Comparison of ENCODE assay signal across 1 cellular context in genomic region chr7:128792471-128793183, GRCh38.
TF ChIP-seq lines count a peak whose summit lies in the region.

No MANE protein-coding gene starts in this region.

TF ChIP-seq in K562, 482 proteins besides CTCF, POLR2A, EP300 and RAD21 (continued from another document):
- TF ChIP-seq CHAMP1 (IDR thresholded peaks at IDR 0.05) (no peak), U2AF2 (optimal IDR thresholded peaks at IDR 0.05; ENCODE audit: low read depth, low read length) (no peak), CREB3 (tag; conservative IDR thresholded peaks at IDR 0.05; ENCODE audit: low read depth) (peak; percentile 77; the same call in 1 of the 2 replicates), ZFX (CRISPR knock-in tag; IDR thresholded peaks at IDR 0.05) (peak; percentile 63), ZNF121 (CRISPR knock-in tag; conservative IDR thresholded peaks at IDR 0.05) (no peak), ZNF282 (CRISPR knock-in tag; IDR thresholded peaks at IDR 0.05) (no peak), ATF7 (IDR thresholded peaks at IDR 0.05) (0 out of 2 replicates have a peak, but pooled peaks have one; percentile 9), ZNF133 (CRISPR knock-in tag; IDR thresholded peaks at IDR 0.05) (no peak), SAP30 (IDR thresholded peaks at IDR 0.05; ENCODE audit: borderline replicate concordance, insufficient read depth, low read depth, low read length, poor library complexity, severe bottlenecking) (peak; percentile 40), GABPA (tag; conservative IDR thresholded peaks at IDR 0.05; ENCODE audit: low read depth) (no peak), ZNF76 (CRISPR knock-in tag; IDR thresholded peaks at IDR 0.05; ENCODE audit: borderline replicate concordance) (peak; percentile 46; the same call in 1 of the 2 replicates), TBP (optimal IDR thresholded peaks at IDR 0.05; ENCODE audit: low read depth, low read length) (peak; percentile 17), MAFK (IDR thresholded peaks at IDR 0.05; ENCODE audit: low read length) (0 out of 2 replicates have a peak, but pooled peaks have one; percentile 11), CTBP1 (IDR thresholded peaks at IDR 0.05; ENCODE audit: borderline replicate concordance) (0 out of 2 replicates have a peak, but pooled peaks have one; percentile 10), EGR1 (conservative IDR thresholded peaks at IDR 0.05) (no peak), KLF13 (tag; IDR thresholded peaks at IDR 0.05; ENCODE audit: borderline replicate concordance, low read depth) (peak; percentile 64; the same call in 1 of the 2 replicates), ZNF12 (CRISPR knock-in tag; IDR thresholded peaks at IDR 0.05) (0 out of 2 replicates have a peak, but pooled peaks have one; percentile 49), NFE2 (IDR thresholded peaks at IDR 0.05; ENCODE audit: low read depth) (peak; percentile 47; the same call in 1 of the 2 replicates), THAP7 (CRISPR knock-in tag; IDR thresholded peaks at IDR 0.05) (no peak), L3MBTL2 (IDR thresholded peaks at IDR 0.05) (peak; percentile 87), REST (CRISPR knock-in tag; IDR thresholded peaks at IDR 0.05; ENCODE audit: low read depth) (0 out of 2 replicates have a peak, but pooled peaks have one; percentile 40), HDAC6 (IDR thresholded peaks at IDR 0.05; ENCODE audit: low read depth, low read length) (no peak), NR2C2 (CRISPR knock-in tag; IDR thresholded peaks at IDR 0.05) (peak; percentile 57; the same call in 1 of the 2 replicates), NR2C2 (tag; IDR thresholded peaks at IDR 0.05) (0 out of 2 replicates have a peak, but pooled peaks have one; percentile 34), CEBPZ (IDR thresholded peaks at IDR 0.05; ENCODE audit: borderline replicate concordance, low read depth, low read length) (no peak), CREB1 (IDR thresholded peaks at IDR 0.05) (no peak), CREB1 (CRISPR knock-in tag; IDR thresholded peaks at IDR 0.05) (no peak), CGGBP1 (CRISPR knock-in tag; IDR thresholded peaks at IDR 0.05) (no peak), PTTG1 (tag; IDR thresholded peaks at IDR 0.05; ENCODE audit: low read depth) (no peak), RBM39 (optimal IDR thresholded peaks at IDR 0.05; ENCODE audit: low read depth, low read length) (peak; percentile 19), SMAD4 (CRISPR knock-in tag; conservative IDR thresholded peaks at IDR 0.05) (peak; percentile 71), TEAD1 (CRISPR knock-in tag; IDR thresholded peaks at IDR 0.05) (no peak), MAZ (CRISPR knock-in tag; conservative IDR thresholded peaks at IDR 0.05 in 1 of 2, IDR thresholded peaks at IDR 0.05 in 1 of 2) (peak in 1 of 2 experiments; percentile 39; a peak in 1 of 4 replicates), RUNX1 (IDR thresholded peaks at IDR 0.05; ENCODE audit: low read depth) (no peak), ZBTB17 (CRISPR knock-in tag; IDR thresholded peaks at IDR 0.05) (peak; percentile 82; the same call in 1 of the 2 replicates), SETDB1 (IDR thresholded peaks at IDR 0.05; ENCODE audit: low read length) (no peak), TARDBP (IDR thresholded peaks at IDR 0.05) (no peak), YY1 (IDR thresholded peaks at IDR 0.05; ENCODE audit: borderline replicate concordance in 1 of 3, control insufficient read depth in 1 of 3, extremely low read depth in 1 of 3, insufficient read depth in 3 of 3, insufficient read length in 1 of 3, insufficient replicate concordance in 2 of 3, low read depth in 1 of 3, low read length in 2 of 3) (no peak), BCL6 (CRISPR knock-in tag; IDR thresholded peaks at IDR 0.05) (no peak; the same call in 1 of the 2 replicates), XRCC5 (IDR thresholded peaks at IDR 0.05; ENCODE audit: low read depth, low read length) (peak; percentile 62; the same call in 1 of the 2 replicates), USF1 (CRISPR knock-in tag; IDR thresholded peaks at IDR 0.05) (peak; percentile 66), RBBP5 (IDR thresholded peaks at IDR 0.05; ENCODE audit: borderline replicate concordance, insufficient read depth, low read length, poor library complexity, severe bottlenecking) (peak; percentile 27), C11orf30 (IDR thresholded peaks at IDR 0.05; ENCODE audit: low read depth) (no peak)
- TF ChIP-seq, protein P1, sequence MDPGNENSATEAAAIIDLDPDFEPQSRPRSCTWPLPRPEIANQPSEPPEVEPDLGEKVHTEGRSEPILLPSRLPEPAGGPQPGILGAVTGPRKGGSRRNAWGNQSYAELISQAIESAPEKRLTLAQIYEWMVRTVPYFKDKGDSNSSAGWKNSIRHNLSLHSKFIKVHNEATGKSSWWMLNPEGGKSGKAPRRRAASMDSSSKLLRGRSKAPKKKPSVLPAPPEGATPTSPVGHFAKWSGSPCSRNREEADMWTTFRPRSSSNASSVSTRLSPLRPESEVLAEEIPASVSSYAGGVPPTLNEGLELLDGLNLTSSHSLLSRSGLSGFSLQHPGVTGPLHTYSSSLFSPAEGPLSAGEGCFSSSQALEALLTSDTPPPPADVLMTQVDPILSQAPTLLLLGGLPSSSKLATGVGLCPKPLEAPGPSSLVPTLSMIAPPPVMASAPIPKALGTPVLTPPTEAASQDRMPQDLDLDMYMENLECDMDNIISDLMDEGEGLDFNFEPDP (CRISPR knock-in tag; IDR thresholded peaks at IDR 0.05), result 0 out of 2 replicates have a peak, but pooled peaks have one; percentile 20
- TF ChIP-seq, protein P2, sequence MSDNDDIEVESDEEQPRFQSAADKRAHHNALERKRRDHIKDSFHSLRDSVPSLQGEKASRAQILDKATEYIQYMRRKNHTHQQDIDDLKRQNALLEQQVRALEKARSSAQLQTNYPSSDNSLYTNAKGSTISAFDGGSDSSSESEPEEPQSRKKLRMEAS (CRISPR knock-in tag; IDR thresholded peaks at IDR 0.05), result peak; percentile 92
- TF ChIP-seq, protein P3, sequence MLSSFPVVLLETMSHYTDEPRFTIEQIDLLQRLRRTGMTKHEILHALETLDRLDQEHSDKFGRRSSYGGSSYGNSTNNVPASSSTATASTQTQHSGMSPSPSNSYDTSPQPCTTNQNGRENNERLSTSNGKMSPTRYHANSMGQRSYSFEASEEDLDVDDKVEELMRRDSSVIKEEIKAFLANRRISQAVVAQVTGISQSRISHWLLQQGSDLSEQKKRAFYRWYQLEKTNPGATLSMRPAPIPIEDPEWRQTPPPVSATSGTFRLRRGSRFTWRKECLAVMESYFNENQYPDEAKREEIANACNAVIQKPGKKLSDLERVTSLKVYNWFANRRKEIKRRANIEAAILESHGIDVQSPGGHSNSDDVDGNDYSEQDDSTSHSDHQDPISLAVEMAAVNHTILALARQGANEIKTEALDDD (IDR thresholded peaks at IDR 0.05), result no peak
- TF ChIP-seq, protein P4, sequence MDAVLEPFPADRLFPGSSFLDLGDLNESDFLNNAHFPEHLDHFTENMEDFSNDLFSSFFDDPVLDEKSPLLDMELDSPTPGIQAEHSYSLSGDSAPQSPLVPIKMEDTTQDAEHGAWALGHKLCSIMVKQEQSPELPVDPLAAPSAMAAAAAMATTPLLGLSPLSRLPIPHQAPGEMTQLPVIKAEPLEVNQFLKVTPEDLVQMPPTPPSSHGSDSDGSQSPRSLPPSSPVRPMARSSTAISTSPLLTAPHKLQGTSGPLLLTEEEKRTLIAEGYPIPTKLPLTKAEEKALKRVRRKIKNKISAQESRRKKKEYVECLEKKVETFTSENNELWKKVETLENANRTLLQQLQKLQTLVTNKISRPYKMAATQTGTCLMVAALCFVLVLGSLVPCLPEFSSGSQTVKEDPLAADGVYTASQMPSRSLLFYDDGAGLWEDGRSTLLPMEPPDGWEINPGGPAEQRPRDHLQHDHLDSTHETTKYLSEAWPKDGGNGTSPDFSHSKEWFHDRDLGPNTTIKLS (IDR thresholded peaks at IDR 0.05; ENCODE audit: borderline replicate concordance, low read depth), result peak; percentile 54; the same call in 1 of the 2 replicates
